14 cellular contexts compared by ENCODE assay signal in genomic region chr21:16086936-16087335, GRCh38.
"Had no signal": no experiment of that assay in that cellular context is flagged by ENCODE, and none has a peak within 500 bp of the region (broad histone marks: within the 10 kb centered on the region; RNA-seq: fewer than 3 reads in every experiment).

No MANE protein-coding gene starts in this region.

- ATAC-seq: foreskin keratinocyte, sciatic nerve had no signal

- DNase-seq: activated CD4-positive, alpha-beta T cell treated with anti-CD3 and anti-CD28 coated beads, Interleukin-2, amount 50 U/mL, for 1 hour; activated naive CD4-positive, alpha-beta T cell treated with anti-CD3 and anti-CD28 coated beads, Interleukin-2, amount 50 U/mL, for 16 hours; activated T-cell treated with anti-CD3 and anti-CD28 coated beads for 4 hours; amniotic stem cell; brain microvascular endothelial cell; esophagus squamous epithelium; foreskin keratinocyte; left ventricle myocardium inferior; mesendoderm; posterior cingulate gyrus; stimulated activated CD4-positive, alpha-beta T cell treated with anti-CD3 and anti-CD28 coated beads, Interleukin-4, amount 100 ng/mL, for 24 hours; T-helper 2 cell had no signal

- H3K27me3 ChIP-seq: brain microvascular endothelial cell, esophagus squamous epithelium, foreskin keratinocyte, neutrophil had no signal

- H3K36me3 ChIP-seq: brain microvascular endothelial cell, esophagus squamous epithelium, left ventricle myocardium inferior, neutrophil had no signal

- H3K4me1 ChIP-seq: esophagus squamous epithelium, foreskin keratinocyte had no signal

- H3K27ac ChIP-seq: brain microvascular endothelial cell, foreskin keratinocyte, left ventricle myocardium inferior, neutrophil had no signal

- H3K9me3 ChIP-seq: esophagus squamous epithelium, left ventricle myocardium inferior, neutrophil had no signal

- H3K4me3 ChIP-seq: esophagus squamous epithelium, left ventricle myocardium inferior had no signal
